1 cellular context compared by ENCODE assay signal in genomic region chr3:48962939-48963338, GRCh38.
TF ChIP-seq lines count a peak whose summit lies in the region.

No MANE protein-coding gene starts in this region.

TF ChIP-seq in H1, 55 proteins besides CTCF, POLR2A, EP300 and RAD21:
- no peak for TF ChIP-seq BRCA1 (IDR thresholded peaks at IDR 0.05; ENCODE audit: low read depth, low read length)
- no peak for TF ChIP-seq NRF1 (IDR thresholded peaks at IDR 0.05; ENCODE audit: low read depth, low read length)
- no peak for TF ChIP-seq EGR1 (IDR thresholded peaks at IDR 0.05; ENCODE audit: borderline replicate concordance, low read depth, low read length)
- no peak for TF ChIP-seq CEBPB (IDR thresholded peaks at IDR 0.05; ENCODE audit: low read depth, low read length)
- TF ChIP-seq RNF2 (IDR thresholded peaks at IDR 0.05; ENCODE audit: borderline replicate concordance, low read depth, low read length, missing control alignments, poor library complexity, severe bottlenecking), result no peak
- no peak for TF ChIP-seq SP2 (IDR thresholded peaks at IDR 0.05; ENCODE audit: low read length)
